Comparison of ENCODE assay signal across 13 cellular contexts in the genomic region with DNA sequence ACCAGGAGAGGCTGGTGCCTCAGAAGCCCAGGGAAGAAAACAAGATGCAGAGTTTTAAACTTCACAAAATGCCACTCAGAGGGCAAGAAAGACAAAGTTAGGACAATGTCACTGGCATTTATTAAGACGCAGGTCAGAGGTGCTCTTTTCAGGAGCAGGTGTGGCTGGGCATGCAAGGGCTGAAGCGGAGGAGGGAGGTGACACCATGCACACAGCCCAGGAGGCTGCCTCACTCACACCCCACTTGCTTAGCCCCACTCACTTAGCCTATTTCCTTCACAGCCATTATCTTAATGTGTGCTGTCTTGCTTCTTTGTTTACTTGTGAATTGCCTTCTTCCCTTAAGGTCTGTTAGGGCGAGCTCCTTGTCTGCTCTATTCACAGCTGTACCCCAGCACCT. TPM values are rescaled to one million over a fixed set of nuclear protein-coding genes. Genes with fewer than 3 reads are reported as not detected.
DNase-seq lines count a peak whose midpoint lies in the region; ATAC-seq and TF ChIP-seq lines count a peak whose summit lies in the region.
"Had no signal": no experiment of that assay in that cellular context is flagged by ENCODE, and none has a peak within 500 bp of the region (broad histone marks: within the 10 kb centered on the region; RNA-seq: fewer than 3 reads in every experiment).

No MANE protein-coding gene starts in this region.

- no peak for TF ChIP-seq POLR2A in esophagus muscularis mucosa (IDR thresholded peaks at IDR 0.05; ENCODE audit: low read depth)

- H3K4me1 ChIP-seq in SJCRH30 (peaks cover 25% of the 10 kb centered on the region), esophagus muscularis mucosa (peaks cover 0 to 42% (median 3%) of the 10 kb centered on the region in 4 donors), smooth muscle cell (ENCODE audit: low read depth) (peaks cover 17% of the 10 kb centered on the region)
- H3K4me1 ChIP-seq: sigmoid colon had no signal

- no peak overlapping the region for H3K4me3 ChIP-seq in SJCRH30
- H3K4me3 ChIP-seq in esophagus muscularis mucosa, result no peak overlapping the region
- H3K4me3 ChIP-seq in smooth muscle cell, result no peak overlapping the region
- H3K4me3 ChIP-seq: sigmoid colon, thoracic aorta had no signal

- peak overlapping the region; percentile 68 for H3K27ac ChIP-seq in SJCRH30
- H3K27ac ChIP-seq in esophagus muscularis mucosa (replicated peaks in 1 of 4), result no peak overlapping the region
- peak overlapping the region; percentile 91 for H3K27ac ChIP-seq in smooth muscle cell (ENCODE audit: low read depth)
- H3K27ac ChIP-seq: sigmoid colon, thoracic aorta had no signal

- H3K27me3 ChIP-seq in SJCRH30 (no peaks in the 10 kb centered on the region), esophagus muscularis mucosa (no peaks in the 10 kb centered on the region), smooth muscle cell (ENCODE audit: low read depth) (no peaks in the 10 kb centered on the region)
- H3K27me3 ChIP-seq: sigmoid colon had no signal

- H3K9me3 Mint-ChIP-seq in activated CD4-positive, alpha-beta T cell treated with anti-CD3 and anti-CD28 coated beads, Interleukin-2, amount 10 ng/mL, durations not matched to agents 7 days and 5 days, result peaks cover 6% of the 10 kb centered on the region
- H3K9me3 Mint-ChIP-seq: activated T-cell treated with anti-CD3 and anti-CD28 coated beads, Interleukin-2, amount 50 U/mL, for 72 hours had no signal

- CTCF ChIA-PET in activated CD4-positive, alpha-beta T cell treated with anti-CD3 and anti-CD28 coated beads, Interleukin-2, amount 10 ng/mL, durations not matched to agents 7 days and 5 days (lab: Charles Lee), result interaction anchor here (1.5 kb wide), 1 partner anchor 10 kb away, joined by 4 read pairs; no protein-coding TSS in a partner anchor

- H4K20me1 ChIP-seq in smooth muscle cell (ENCODE audit: low read depth), result no peaks in the 10 kb centered on the region

- DNase-seq in activated CD4-positive, alpha-beta T cell treated with anti-CD3 and anti-CD28 coated beads, Interleukin-2, amount 10 ng/mL, durations not matched to agents 7 days and 5 days, result peak; percentile 5
- DNase-seq in activated CD4-positive, alpha-beta T cell treated with anti-CD3 and anti-CD28 coated beads, Interleukin-2, amount 50 U/mL, for 4 hours, result no peak
- DNase-seq in SJCRH30, result no peak
- DNase-seq in esophagus muscularis mucosa (ENCODE audit: extremely low spot score), result peak; percentile 68
- no peak for DNase-seq in smooth muscle cell (lab: John Stamatoyannopoulos, UW; ENCODE audit: unreplicated experiment)
- no peak for DNase-seq in HT-29 (ENCODE audit: low spot score)
- DNase-seq in activated effector memory CD4-positive, alpha-beta T cell treated with Interleukin-2 at 50 U/mL for 16 hours, result no peak
- DNase-seq: activated T-cell treated with anti-CD3 and anti-CD28 coated beads, Interleukin-2, amount 50 U/mL, for 72 hours; NCI-H2171 treated with DMSO at 0.1 percent for 48 hours; sigmoid colon had no signal

- H2AFZ ChIP-seq in smooth muscle cell (ENCODE audit: low read depth), result no peak overlapping the region

- H3K79me2 ChIP-seq in smooth muscle cell (ENCODE audit: low read depth), result no peaks in the 10 kb centered on the region

- H3K4me2 ChIP-seq in smooth muscle cell, result peak overlapping the region; percentile 77

- H3K4me3 Mint-ChIP-seq in activated CD4-positive, alpha-beta T cell treated with anti-CD3 and anti-CD28 coated beads, Interleukin-2, amount 10 ng/mL, durations not matched to agents 7 days and 5 days, result no peak overlapping the region
- H3K4me3 Mint-ChIP-seq: brain had no signal

- H3K9ac ChIP-seq in smooth muscle cell (ENCODE audit: low read depth), result peak overlapping the region; percentile 29

- TF ChIP-seq CTCF in esophagus muscularis mucosa (IDR thresholded peaks at IDR 0.05) (no peak), smooth muscle cell (IDR thresholded peaks at IDR 0.05; ENCODE audit: borderline replicate concordance, insufficient read depth, poor library complexity, severe bottlenecking) (no peak)

- peaks cover 88% of the 10 kb centered on the region for H3K4me1 Mint-ChIP-seq in activated CD4-positive, alpha-beta T cell treated with anti-CD3 and anti-CD28 coated beads, Interleukin-2, amount 10 ng/mL, durations not matched to agents 7 days and 5 days
- H3K4me1 Mint-ChIP-seq: brain had no signal

- H3K9me3 ChIP-seq in SJCRH30 (replicated peaks), result no peaks in the 10 kb centered on the region
- no peaks in the 10 kb centered on the region for H3K9me3 ChIP-seq in esophagus muscularis mucosa
- H3K9me3 ChIP-seq in smooth muscle cell (replicated peaks; ENCODE audit: low read depth), result no peaks in the 10 kb centered on the region
- H3K9me3 ChIP-seq: sigmoid colon, thoracic aorta had no signal

- peaks cover 8% of the 10 kb centered on the region for H3F3A ChIP-seq in smooth muscle cell (ENCODE audit: low read depth)

- H3K36me3 ChIP-seq in SJCRH30, result no peaks in the 10 kb centered on the region
- no peaks in the 10 kb centered on the region for H3K36me3 ChIP-seq in esophagus muscularis mucosa
- no peaks in the 10 kb centered on the region for H3K36me3 ChIP-seq in smooth muscle cell (ENCODE audit: low read depth)
- H3K36me3 ChIP-seq: sigmoid colon, thoracic aorta had no signal

- H3K27me3 Mint-ChIP-seq in activated CD4-positive, alpha-beta T cell treated with anti-CD3 and anti-CD28 coated beads, Interleukin-2, amount 10 ng/mL, durations not matched to agents 7 days and 5 days, result no peaks in the 10 kb centered on the region
- H3K27me3 Mint-ChIP-seq: brain had no signal

- H3K27ac Mint-ChIP-seq in activated CD4-positive, alpha-beta T cell treated with anti-CD3 and anti-CD28 coated beads, Interleukin-2, amount 10 ng/mL, durations not matched to agents 7 days and 5 days, result peak overlapping the region; percentile 87
- H3K27ac Mint-ChIP-seq: activated T-cell treated with anti-CD3 and anti-CD28 coated beads, Interleukin-2, amount 50 U/mL, for 72 hours; brain had no signal

- TF ChIP-seq EP300 in esophagus muscularis mucosa (IDR thresholded peaks at IDR 0.05), result no peak

- POLR2A ChIA-PET in activated CD4-positive, alpha-beta T cell treated with anti-CD3 and anti-CD28 coated beads, Interleukin-2, amount 10 ng/mL, durations not matched to agents 7 days and 5 days (lab: Charles Lee), result no interaction called here

- ATAC-seq in GM21528 (IDR thresholded peaks at IDR 0.05; ENCODE audit: low FRiP score, unreplicated experiment), result no peak
- ATAC-seq: activated T-cell treated with anti-CD3 and anti-CD28 coated beads, Interleukin-2, amount 50 U/mL, for 72 hours had no signal

- WGBS in esophagus muscularis mucosa, result 94% methylated on average over 3 of the region's 3 CpGs
- WGBS in smooth muscle cell (ENCODE audit: low lambda C conversion rate), result 33% methylated on average over 3 of the region's 3 CpGs

- peaks cover 28% of the 10 kb centered on the region for H3K36me3 Mint-ChIP-seq in activated CD4-positive, alpha-beta T cell treated with anti-CD3 and anti-CD28 coated beads, Interleukin-2, amount 10 ng/mL, durations not matched to agents 7 days and 5 days (ENCODE audit: low read depth)
- H3K36me3 Mint-ChIP-seq: brain had no signal

- intact Hi-C loops in esophagus muscularis mucosa (cut with DNase I), result no loop called here

RNA-seq across cellular contexts. Expression of a gene that starts 17.2 kb away (rescaled TPM):
- 10 to 100 TPM; 18.4 to 21.5 TPM for total RNA-seq in activated CD4-positive, alpha-beta T cell treated with anti-CD3 and anti-CD28 coated beads, Interleukin-2, amount 10 ng/mL, durations not matched to agents 7 days and 5 days
- total RNA-seq in SJCRH30 (2014; rRNA removed; shearing (Covaris generic)), result 2.5 and 2.8 TPM in 2 replicates
- total RNA-seq in esophagus muscularis mucosa (1 to 10 TPM; 1.4 to 3.0 (median 2.3) TPM), smooth muscle cell (1.5 and 2.1 TPM in 2 replicates)
- polyA plus RNA-seq in smooth muscle cell, result 6.4 and 7.2 TPM in 2 replicates
- 1.1 and 2.4 TPM in 2 replicates for total RNA-seq in HT-29 (2014; rRNA removed; shearing (Covaris generic))

Comparison
In these comparisons a context has a peak if more than half of its experiments do, and no peak if none do; other contexts are left out.
1. DNase-seq: peak in activated CD4-positive, alpha-beta T cell treated with anti-CD3 and anti-CD28 coated beads, Interleukin-2, amount 10 ng/mL, durations not matched to agents 7 days and 5 days (single experiment) and esophagus muscularis mucosa (single experiment); none in activated CD4-positive, alpha-beta T cell treated with anti-CD3 and anti-CD28 coated beads, Interleukin-2, amount 50 U/mL, for 4 hours (0 of 2), SJCRH30 (0 of 2), smooth muscle cell (single experiment), HT-29 (single experiment) and activated effector memory CD4-positive, alpha-beta T cell treated with Interleukin-2 at 50 U/mL for 16 hours (single experiment).
2. H3K27ac ChIP-seq: peak in SJCRH30 (single experiment) and smooth muscle cell (single experiment); none in esophagus muscularis mucosa (0 of 4).